In genomic region chr19:14113762-14114414, GRCh38 we compare ENCODE assay signal across 8 cellular contexts. TPM values are rescaled to one million over a fixed set of nuclear protein-coding genes. Genes with fewer than 3 reads are reported as not detected.
DNase-seq lines count a peak whose midpoint lies in the region; ATAC-seq and TF ChIP-seq lines count a peak whose summit lies in the region.

No MANE protein-coding gene starts in this region.

- peak overlapping the region; percentile 82 for H3K9ac ChIP-seq in HCT116 (ENCODE audit: low read length)

- TF ChIP-seq CTCF in HCT116 (IDR thresholded peaks at IDR 0.05 in 2 of 3, conservative IDR thresholded peaks at IDR 0.05 in 1 of 3; ENCODE audit: borderline replicate concordance in 1 of 3, insufficient read depth in 1 of 3, low read depth in 2 of 3, low read length in 2 of 3) (peak; percentile 81 to 96 (median 89); a peak in 5 of 6 replicates), chondrocyte (IDR thresholded peaks at IDR 0.05) (peak; percentile 21), neutrophil (IDR thresholded peaks at IDR 0.05) (peak; percentile 57)

- H3K27me3 Mint-ChIP-seq in chondrocyte (ENCODE audit: low read depth) = no peaks in the 10 kb centered on the region

- POLR2A ChIA-PET in HCT116 (lab: Charles Lee) = no interaction called here

- DNase-seq in HCT116 (ENCODE audit: low read depth, low spot score) (peak; percentile 87), T-helper 9 cell (peak; percentile 55), chondrocyte (ENCODE audit: low spot score) (no peak), glomerular visceral epithelial cell (ENCODE audit: extremely low spot score) (no peak)

- intact Hi-C loops in HCT116 (cut with micrococcal nuclease) = loop anchor here (1.0 to 5.0 kb wide), 2 partner anchors 42 to 234 kb away; partner anchors contain the start of gene MISP3

- TF ChIP-seq RAD21 in HCT116 (IDR thresholded peaks at IDR 0.05; ENCODE audit: low read depth) = peak; percentile 39; the same call in 1 of the 2 replicates

- H3K36me3 ChIP-seq in HCT116 (ENCODE audit: control insufficient read depth in 1 of 2, insufficient read depth in 2 of 2, low read length in 2 of 2) = no peaks in the 10 kb centered on the region; a peak in 1 of 4 replicates
- H3K36me3 ChIP-seq in neutrophil = peaks cover 18% of the 10 kb centered on the region

- H3K4me1 ChIP-seq in HCT116 (ENCODE audit: control insufficient read depth in 1 of 2, insufficient read depth in 2 of 2, low read length in 2 of 2) = peaks cover 31 to 46% of the 10 kb centered on the region in 2 experiments
- peaks cover 56 to 63% of the 10 kb centered on the region in 2 experiments for H3K4me1 ChIP-seq in neutrophil (ENCODE audit: control insufficient read depth in 1 of 2, insufficient read depth in 1 of 2, low read depth in 1 of 2, low read length in 1 of 2)

- peak; percentile 30 for ATAC-seq in HCT116
- ATAC-seq in HG02623 (IDR thresholded peaks at IDR 0.05; ENCODE audit: unreplicated experiment) = no peak
- no peak for ATAC-seq in GM21360 (IDR thresholded peaks at IDR 0.05; ENCODE audit: unreplicated experiment)
- no peak for ATAC-seq in HG03442 (IDR thresholded peaks at IDR 0.05; ENCODE audit: unreplicated experiment)

- H3K27ac Mint-ChIP-seq in chondrocyte (ENCODE audit: unreplicated experiment) = peak overlapping the region; percentile 82

- no peak for TF ChIP-seq POLR2A in HCT116 (IDR thresholded peaks at IDR 0.05; ENCODE audit: borderline replicate concordance, extremely low read depth, insufficient read depth, insufficient read length)

- H3K4me3 ChIP-seq in HCT116 (replicated peaks in 1 of 2; ENCODE audit: low read depth in 1 of 2, low read length in 2 of 2) (peak overlapping the region; percentile 81 to 88), neutrophil (ENCODE audit: low read depth in 1 of 2, low read length in 1 of 2) (peak overlapping the region; percentile 76 to 89)

- H3K4me1 Mint-ChIP-seq in chondrocyte (ENCODE audit: low read depth) = peaks cover 41% of the 10 kb centered on the region

- RAD21 ChIA-PET in HCT116 (lab: Charles Lee; ENCODE audit: low non-redundant PET in 1 of 2, low total read pairs in 2 of 2, uncharacterized antibody in 2 of 2, unreplicated experiment in 2 of 2) = no interaction called here

- H3K79me2 ChIP-seq in HCT116 (ENCODE audit: insufficient read depth, low read length) = peaks cover 27% of the 10 kb centered on the region

- no peaks in the 10 kb centered on the region for H4K20me1 ChIP-seq in HCT116 (ENCODE audit: insufficient read depth)

- H3K9me2 ChIP-seq in HCT116 (ENCODE audit: insufficient read depth) = no peaks in the 10 kb centered on the region

- H3K27ac ChIP-seq in HCT116 (ENCODE audit: low read depth, low read length) (peak overlapping the region; percentile 68), neutrophil (peak overlapping the region; percentile 97)

- CTCF ChIA-PET in HCT116 (lab: Charles Lee) = interaction anchor here (0.6 to 3.2 kb wide), 9 partner anchors 23 to 267 kb away, joined by 3 to 18 read pairs (median 3); partner anchors contain the start of genes ADGRE5, ASF1B, MISP3 and RFX1

- H3K9me3 ChIP-seq in HCT116 (ENCODE audit: control insufficient read depth in 1 of 2, insufficient read depth in 1 of 2, low read depth in 1 of 2, low read length in 2 of 2) (no peaks in the 10 kb centered on the region), neutrophil (no peaks in the 10 kb centered on the region)

- H3K4me3 Mint-ChIP-seq in chondrocyte (ENCODE audit: unreplicated experiment) = no peak overlapping the region

- H3K27me3 ChIP-seq in HCT116 (ENCODE audit: insufficient read depth, low read length) (no peaks in the 10 kb centered on the region), neutrophil (no peaks in the 10 kb centered on the region)

- BruUV-seq in HCT116 (replicated peaks; lab: Mats Ljungman, UMichigan) = no TSS peak

- peak overlapping the region; percentile 89 for H3K4me2 ChIP-seq in HCT116 (ENCODE audit: low read length)

- no peaks in the 10 kb centered on the region for H3K36me3 Mint-ChIP-seq in chondrocyte (ENCODE audit: low read depth)

- H3K9me3 Mint-ChIP-seq in chondrocyte (ENCODE audit: low read depth) = no peaks in the 10 kb centered on the region

- no peak overlapping the region for H2AFZ ChIP-seq in HCT116 (ENCODE audit: low read depth, low read length, poor library complexity, severe bottlenecking)

TF ChIP-seq in HCT116, 20 proteins besides CTCF, POLR2A, EP300 and RAD21:
- TF ChIP-seq CBX3 (IDR thresholded peaks at IDR 0.05; ENCODE audit: low read depth) (no peak; the same call in 1 of the 2 replicates), ZFX (IDR thresholded peaks at IDR 0.05) (peak; percentile 46; the same call in 1 of the 2 replicates), ZBTB33 (IDR thresholded peaks at IDR 0.05; ENCODE audit: extremely low read depth, insufficient replicate concordance, low read length) (peak; percentile 83), ELF1 (IDR thresholded peaks at IDR 0.05; ENCODE audit: borderline replicate concordance, low read depth) (no peak), YY1 (IDR thresholded peaks at IDR 0.05; ENCODE audit: extremely low read depth, insufficient replicate concordance, low read depth, low read length) (peak; percentile 91), CEBPB (IDR thresholded peaks at IDR 0.05; ENCODE audit: low read depth) (no peak), JUND (IDR thresholded peaks at IDR 0.05) (no peak), MAX (IDR thresholded peaks at IDR 0.05) (no peak; the same call in 1 of the 2 replicates), ATF3 (IDR thresholded peaks at IDR 0.05) (no peak), SP1 (IDR thresholded peaks at IDR 0.05; ENCODE audit: low read depth) (peak; percentile 61), POLR2AphosphoS5 (IDR thresholded peaks at IDR 0.05; ENCODE audit: low read depth, low read length) (peak; percentile 57; the same call in 1 of the 2 replicates)

RNA-seq across cellular contexts. Expression of gene PRKACA, which starts 3.7 kb away (rescaled TPM):
- total RNA-seq in HCT116 (2021; ENCODE audit: unreplicated experiment) (95.7 TPM), chondrocyte (81.4 to 103 TPM (median 88.2 TPM) in 3 replicates)
- polyA plus RNA-seq in HCT116 (2012) = 64.0 and 66.0 TPM in 2 replicates

RNA-seq across cellular contexts. Expression of gene ASF1B, which starts 22.5 kb away (rescaled TPM):
- total RNA-seq in HCT116 (2021; ENCODE audit: unreplicated experiment) (78.1 TPM), chondrocyte (2.8 to 11.3 TPM (median 3.6 TPM) in 3 replicates)
- 82.2 and 87.0 TPM in 2 replicates for polyA plus RNA-seq in HCT116 (2012)

RNA-seq across cellular contexts. Expression of gene SAMD1, which starts 23.3 kb away (rescaled TPM):
- total RNA-seq in HCT116 (2021; ENCODE audit: unreplicated experiment) (62.9 TPM), chondrocyte (41.8 to 48.8 TPM (median 42.5 TPM) in 3 replicates)
- polyA plus RNA-seq in HCT116 (2012) = 36.9 and 39.2 TPM in 2 replicates

RNA-seq across cellular contexts. Expression of gene C19orf67, which starts 28.3 kb away (rescaled TPM):
- total RNA-seq in HCT116 (2021; ENCODE audit: unreplicated experiment) (not detected), chondrocyte (not detected in 3 replicates)
- polyA plus RNA-seq in HCT116 (2012) = not detected in 2 replicates

RNA-seq across cellular contexts. Expression of gene MISP3, which starts 41.3 kb away (rescaled TPM):
- 5.2 TPM for total RNA-seq in HCT116 (2021; ENCODE audit: unreplicated experiment)
- polyA plus RNA-seq in HCT116 (2012) = 3.8 and 5.6 TPM in 2 replicates
- 1.00 to 3.7 TPM (median 2.0 TPM) in 3 replicates for total RNA-seq in chondrocyte

Comparison
In these comparisons a context has a peak if more than half of its experiments do, and no peak if none do; other contexts are left out.
1. DNase-seq: peak in HCT116 (single experiment) and T-helper 9 cell (single experiment); none in chondrocyte (single experiment) and glomerular visceral epithelial cell (single experiment).
2. CTCF ChIP-seq: peak in every context shown above with its lines; median percentile 89 in HCT116; 57 in neutrophil; 21 in chondrocyte.